ENCODE assay signal across 24 cellular contexts in genomic region chr21:40271169-40271568, GRCh38.
"Had no signal": no experiment of that assay in that cellular context is flagged by ENCODE, and none has a peak within 500 bp of the region (broad histone marks: within the 10 kb centered on the region; RNA-seq: fewer than 3 reads in every experiment).

No MANE protein-coding gene starts in this region.

- H3K4me1 ChIP-seq: gastrocnemius medialis, lower lobe of right lung, pancreas, right lobe of liver, suprapubic skin, vagina had no signal

- H3K27ac ChIP-seq: dorsolateral prefrontal cortex, gastrocnemius medialis, lower lobe of right lung, neutrophil, pancreas, right lobe of liver, suprapubic skin, vagina had no signal

- H3K4me3 ChIP-seq: dorsolateral prefrontal cortex, gastrocnemius medialis, lower lobe of right lung, pancreas, right lobe of liver, smooth muscle cell, suprapubic skin, vagina had no signal

- H3K36me3 ChIP-seq: gastrocnemius medialis, lower lobe of right lung, neutrophil, pancreas, right lobe of liver, suprapubic skin, vagina had no signal

- H3K9me3 ChIP-seq: gastrocnemius medialis, lower lobe of right lung, neutrophil, pancreas, right lobe of liver, suprapubic skin, vagina had no signal

- ATAC-seq: gastrocnemius medialis; left lobe of liver; lower lobe of right lung; naive thymus-derived CD8-positive, alpha-beta T cell; pancreas; right lobe of liver; stimulated activated naive CD8-positive, alpha-beta T cell treated with anti-CD3 and anti-CD28 coated beads, Interleukin-15, amount 100 ng/mL, for 72 hours had no signal

- DNase-seq: dorsolateral prefrontal cortex; effector CD4-positive, alpha-beta T cell; foreskin fibroblast; gastrocnemius medialis; head of caudate nucleus; kidney; lower lobe of right lung; naive thymus-derived CD8-positive, alpha-beta T cell; nephron progenitor cell; pancreas; retina; right lobe of liver; stimulated activated CD4-positive, alpha-beta T cell treated with anti-CD3 and anti-CD28 coated beads, Interleukin-12 subunit alpha, Interleukin-12 subunit beta, amount 100 ng/mL, for 4 hours; stimulated activated CD4-positive, alpha-beta T cell treated with anti-CD3 and anti-CD28 coated beads, Interleukin-1b, Interleukin-23, amount 100 ng/mL, for 48 hours; stimulated activated CD4-positive, alpha-beta T cell treated with anti-CD3 and anti-CD28 coated beads, Interleukin-4, amount 100 ng/mL, for 1 hour; stimulated activated CD8-positive, alpha-beta memory T cell treated with anti-CD3 and anti-CD28 coated beads, Interleukin-4, amount 100 ng/mL, for 48 hours; stimulated activated naive CD4-positive, alpha-beta T cell; stimulated activated naive CD8-positive, alpha-beta T cell treated with anti-CD3 and anti-CD28 coated beads, Interleukin-15, amount 100 ng/mL, for 72 hours; trophoblast cell had no signal

- H3K27me3 ChIP-seq: dorsolateral prefrontal cortex, gastrocnemius medialis, neutrophil, pancreas, right lobe of liver, suprapubic skin, vagina had no signal
